In genomic region chr19:33905937-33906577, GRCh38 we compare ENCODE assay signal across 8 cellular contexts.
DNase-seq lines count a peak whose midpoint lies in the region; ATAC-seq lines count a peak whose summit lies in the region.

No MANE protein-coding gene starts in this region.

- H3K4me3 ChIP-seq in ACC112 (ENCODE audit: low read depth, low read length) (peak overlapping the region; percentile 54), NT2/D1 (ENCODE audit: insufficient read length, low read depth) (peak overlapping the region; percentile 57), esophagus (ENCODE audit: low read depth in 1 of 2, low read length in 2 of 2) (peak overlapping the region; percentile 57 to 63), mucosa of stomach (ENCODE audit: low read length) (peak overlapping the region; percentile 50)

- H3K27ac ChIP-seq in ACC112 (ENCODE audit: low read depth, low read length) (no peak overlapping the region), esophagus (ENCODE audit: low read depth in 2 of 2, low read length in 1 of 2) (peak overlapping the region; percentile 93 to 97)

- H3K4me1 ChIP-seq in ACC112 (ENCODE audit: control insufficient read depth, insufficient read depth, low read length, unreplicated experiment): no peaks in the 10 kb centered on the region
- peaks cover 3% of the 10 kb centered on the region for H3K4me1 ChIP-seq in NT2/D1 (ENCODE audit: insufficient read depth, insufficient read length)
- peaks cover 0 to 5% of the 10 kb centered on the region in 2 donors for H3K4me1 ChIP-seq in esophagus (ENCODE audit: control insufficient read depth in 2 of 2, insufficient read depth in 2 of 2, low read length in 1 of 2)
- peaks cover 13% of the 10 kb centered on the region for H3K4me1 ChIP-seq in mucosa of stomach (ENCODE audit: control insufficient read depth, insufficient read depth, low read length)

- H3K9me3 ChIP-seq in NT2/D1 (ENCODE audit: insufficient read depth, low read length): peaks cover 9% of the 10 kb centered on the region; the same call in 1 of the 2 replicates
- H3K9me3 ChIP-seq in esophagus (ENCODE audit: control insufficient read depth in 2 of 2, insufficient read depth in 1 of 2, low read depth in 1 of 2, low read length in 1 of 2): peaks cover 0 to 3% of the 10 kb centered on the region in 2 donors
- no peaks in the 10 kb centered on the region for H3K9me3 ChIP-seq in mucosa of stomach (ENCODE audit: control insufficient read depth, low read length)

- H3K9ac ChIP-seq in NT2/D1 (ENCODE audit: insufficient read length, low read depth) (peak overlapping the region; percentile 77), mucosa of stomach (ENCODE audit: low read length) (peak overlapping the region; percentile 80)

- no peaks in the 10 kb centered on the region for H3K36me3 ChIP-seq in ACC112 (ENCODE audit: insufficient read depth, low read length)
- H3K36me3 ChIP-seq in NT2/D1 (ENCODE audit: insufficient read depth, insufficient read length, low read length): no peaks in the 10 kb centered on the region
- no peaks in the 10 kb centered on the region for H3K36me3 ChIP-seq in esophagus (ENCODE audit: control insufficient read depth in 2 of 2, insufficient read depth in 2 of 2, low read length in 1 of 2)
- H3K36me3 ChIP-seq in mucosa of stomach (ENCODE audit: control insufficient read depth, insufficient read depth, low read length): no peaks in the 10 kb centered on the region

- no peaks in the 10 kb centered on the region for H3K79me2 ChIP-seq in ACC112 (ENCODE audit: control insufficient read depth, insufficient read depth, low read length, unreplicated experiment)

- H3K27me3 ChIP-seq in ACC112 (ENCODE audit: insufficient read depth, low read length) (peaks cover 48% of the 10 kb centered on the region), NT2/D1 (ENCODE audit: insufficient read depth, insufficient read length) (no peaks in the 10 kb centered on the region), esophagus (ENCODE audit: control insufficient read depth in 1 of 2, insufficient read depth in 2 of 2, low read length in 2 of 2) (no peaks in the 10 kb centered on the region), mucosa of stomach (ENCODE audit: control insufficient read depth, insufficient read depth, low read length) (peaks cover 10% of the 10 kb centered on the region)

- DNase-seq in NT2/D1 (ENCODE audit: low read depth, low spot score) (no peak), NCI-H82 treated with DMSO at 0.1 percent for 48 hours (lab: John Stamatoyannopoulos, UW; ENCODE audit: unreplicated experiment) (no peak), COLO829 (ENCODE audit: low spot score) (no peak)
- no peak for DNase-seq in stimulated activated CD4-positive, alpha-beta T cell treated with anti-CD3 and anti-CD28 coated beads, Interleukin-1b, Interleukin-23, amount 100 ng/mL, for 48 hours

- WGBS in esophagus, 2 donors: 1 to 2% methylated on average over 48 to 60 of the region's 60 CpGs

- no peak for ATAC-seq in HG03095 (IDR thresholded peaks at IDR 0.05; ENCODE audit: unreplicated experiment)

- no peak overlapping the region for H2AFZ ChIP-seq in ACC112 (ENCODE audit: low read length, unreplicated experiment)
